8 cellular contexts compared by ENCODE assay signal in the genomic region with DNA sequence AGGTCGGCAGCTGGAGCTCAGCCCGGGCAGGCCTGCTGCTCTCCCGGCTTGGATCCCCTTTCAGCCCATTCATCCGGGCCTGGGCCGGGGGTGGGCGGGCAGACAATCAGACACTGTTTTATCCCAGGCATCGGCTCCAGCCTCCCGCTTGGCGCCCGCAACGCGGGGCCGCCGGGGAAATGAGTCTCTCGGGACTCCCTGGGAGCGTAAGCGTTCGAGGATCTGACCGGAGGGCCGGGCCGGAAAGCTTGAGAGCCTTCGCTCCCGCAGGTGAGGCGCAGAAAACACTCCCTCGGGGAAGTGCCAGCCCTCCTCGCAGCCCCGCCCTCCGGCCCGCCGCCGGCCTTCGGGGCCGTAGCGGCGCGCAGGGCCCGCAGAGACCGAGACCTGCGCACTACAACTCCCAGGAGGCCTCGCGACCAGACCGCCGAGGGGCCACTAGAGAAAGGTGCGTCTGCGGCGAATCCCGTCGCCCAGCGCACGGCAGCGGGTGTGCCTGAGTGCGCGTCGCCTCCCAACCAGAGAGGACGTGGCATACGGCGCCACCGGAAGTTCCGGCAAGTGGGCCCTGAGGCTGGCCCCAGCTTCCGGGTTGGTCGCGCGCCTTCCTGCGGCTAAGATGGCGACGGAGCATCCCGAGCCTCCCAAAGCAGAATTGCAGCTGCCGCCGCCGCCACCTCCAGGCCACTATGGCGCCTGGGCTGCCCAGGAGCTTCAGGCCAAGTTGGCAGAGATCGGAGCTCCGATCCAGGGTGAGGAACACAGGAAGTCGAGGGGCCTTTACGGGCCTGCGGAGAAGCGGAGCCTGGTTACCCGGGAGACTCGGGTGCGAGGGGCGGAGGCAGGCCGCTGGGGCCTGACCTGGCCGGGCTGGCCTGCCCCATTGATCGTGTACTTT. TPM values are rescaled to one million over a fixed set of nuclear protein-coding genes. Genes with fewer than 3 reads are reported as not detected.
DNase-seq lines count a peak whose midpoint lies in the region; ATAC-seq and TF ChIP-seq lines count a peak whose summit lies in the region.

A gene with protein sequence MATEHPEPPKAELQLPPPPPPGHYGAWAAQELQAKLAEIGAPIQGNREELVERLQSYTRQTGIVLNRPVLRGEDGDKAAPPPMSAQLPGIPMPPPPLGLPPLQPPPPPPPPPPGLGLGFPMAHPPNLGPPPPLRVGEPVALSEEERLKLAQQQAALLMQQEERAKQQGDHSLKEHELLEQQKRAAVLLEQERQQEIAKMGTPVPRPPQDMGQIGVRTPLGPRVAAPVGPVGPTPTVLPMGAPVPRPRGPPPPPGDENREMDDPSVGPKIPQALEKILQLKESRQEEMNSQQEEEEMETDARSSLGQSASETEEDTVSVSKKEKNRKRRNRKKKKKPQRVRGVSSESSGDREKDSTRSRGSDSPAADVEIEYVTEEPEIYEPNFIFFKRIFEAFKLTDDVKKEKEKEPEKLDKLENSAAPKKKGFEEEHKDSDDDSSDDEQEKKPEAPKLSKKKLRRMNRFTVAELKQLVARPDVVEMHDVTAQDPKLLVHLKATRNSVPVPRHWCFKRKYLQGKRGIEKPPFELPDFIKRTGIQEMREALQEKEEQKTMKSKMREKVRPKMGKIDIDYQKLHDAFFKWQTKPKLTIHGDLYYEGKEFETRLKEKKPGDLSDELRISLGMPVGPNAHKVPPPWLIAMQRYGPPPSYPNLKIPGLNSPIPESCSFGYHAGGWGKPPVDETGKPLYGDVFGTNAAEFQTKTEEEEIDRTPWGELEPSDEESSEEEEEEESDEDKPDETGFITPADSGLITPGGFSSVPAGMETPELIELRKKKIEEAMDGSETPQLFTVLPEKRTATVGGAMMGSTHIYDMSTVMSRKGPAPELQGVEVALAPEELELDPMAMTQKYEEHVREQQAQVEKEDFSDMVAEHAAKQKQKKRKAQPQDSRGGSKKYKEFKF (plus strand): TSS at position 599 of the 898 bp plus-strand sequence. CDS start 21 bp downstream, at position 620.

- TF ChIP-seq POLR2A in prostate gland (IDR thresholded peaks at IDR 0.05): peak; percentile 50

- ATAC-seq in HG02870 (IDR thresholded peaks at IDR 0.05; ENCODE audit: unreplicated experiment) (peak; percentile 95), left cardiac atrium (peak; percentile 96 to 98)

- H3K27ac ChIP-seq in prostate gland (peak within 1 kb of the TSS; percentile 87 to 94), urinary bladder (ENCODE audit: low read depth) (peak within 1 kb of the TSS; percentile 48)

- TF ChIP-seq CTCF in GM13976 (IDR thresholded peaks at IDR 0.05; ENCODE audit: borderline replicate concordance, control extremely low read depth, extremely low read depth, insufficient read depth, missing control alignments) (no peak), prostate gland (IDR thresholded peaks at IDR 0.05) (peak in 1 of 4 experiments; percentile 28)

- H3K4me1 ChIP-seq in prostate gland (replicated peaks) (peaks cover 7% of the 10 kb centered on the region), urinary bladder (ENCODE audit: insufficient read depth) (no peaks in the 10 kb centered on the region)

- H3K36me3 ChIP-seq in prostate gland (peaks cover 0 to 8% of the 10 kb centered on the region in 2 donors), urinary bladder (ENCODE audit: insufficient read depth) (peaks cover 4% of the 10 kb centered on the region)

- no peaks in the 10 kb centered on the region for H3K27me3 ChIP-seq in prostate gland (replicated peaks; ENCODE audit: insufficient read depth)

- in situ Hi-C loops in GM13976 (cut with MboI; ENCODE audit: low sequenced_read_pairs, unreplicated experiment): no loop called here

- intact Hi-C loops in T-helper 1 cell treated with Interleukin-12 subunit alpha and Interleukin-12 subunit beta and Interleukin-4 antibody, amounts not matched to agents 30 ng/mL and 1 ng/mL, for 36 hours (cut with micrococcal nuclease): loop anchor here (1.0 to 5.0 kb wide), 15 partner anchors 17 to 482 kb away; a partner anchor contains a TSS
- intact Hi-C loops in left cardiac atrium (cut with DNase I) (no loop called here), prostate gland (cut with DNase I) (no loop called here)

- DNase-seq in GM13976 (ENCODE audit: low spot score) (peak; percentile 99), NCI-H146 treated with DMSO at 0.1 percent for 48 hours (lab: John Stamatoyannopoulos, UW; ENCODE audit: unreplicated experiment) (peak; percentile 91), amniotic epithelial cell (ENCODE audit: low read depth) (peak; percentile 99), left cardiac atrium (peak; percentile 99), prostate gland (ENCODE audit: low spot score) (peak; percentile 98)

- peak within 1 kb of the TSS; percentile 69 to 73 for H3K4me3 ChIP-seq in prostate gland
- H3K4me3 ChIP-seq in urinary bladder (ENCODE audit: low read depth, low read length): peak within 1 kb of the TSS; percentile 86

- 0% methylated on average over 66 of the region's 84 CpGs for WGBS in prostate gland
- under 1% methylated on average over 84 of the region's 84 CpGs for WGBS in urinary bladder

- no peaks in the 10 kb centered on the region for H3K9me3 ChIP-seq in prostate gland

RNA-seq across cellular contexts. Expression of the gene that starts here (rescaled TPM):
- total RNA-seq in T-helper 1 cell treated with Interleukin-12 subunit alpha and Interleukin-12 subunit beta and Interleukin-4 antibody, amounts not matched to agents 30 ng/mL and 1 ng/mL, for 36 hours: 218 and 235 TPM in 2 replicates
- total RNA-seq in left cardiac atrium: 100 to 1,000 TPM in 1 of 2 donors, 10 to 100 TPM in 1; 78.7 to 101 TPM
- total RNA-seq in prostate gland: 100 to 1,000 TPM; 130 to 212 TPM
- total RNA-seq in urinary bladder: 77.2 TPM
- polyA plus RNA-seq in urinary bladder: 142 TPM

Comparison
In these comparisons a context has a peak if more than half of its experiments do, and no peak if none do; other contexts are left out.
1. Peak in every context shown above with its lines: DNase-seq, ATAC-seq, H3K4me3 ChIP-seq and H3K27ac ChIP-seq.